8 cellular contexts compared by ENCODE assay signal in genomic region chr3:100650651-100651611, GRCh38. TPM values are rescaled to one million over a fixed set of nuclear protein-coding genes. Genes with fewer than 3 reads are reported as not detected.
DNase-seq lines count a peak whose midpoint lies in the region; ATAC-seq lines count a peak whose summit lies in the region.

No MANE protein-coding gene starts in this region.

- peak overlapping the region; percentile 85 for H3K27ac Mint-ChIP-seq in activated naive CD8-positive, alpha-beta T cell

- H3K4me1 Mint-ChIP-seq in activated naive CD8-positive, alpha-beta T cell (ENCODE audit: low read depth): peaks cover 12% of the 10 kb centered on the region

- H2BK120ac ChIP-seq in mesenchymal stem cell (ENCODE audit: low read depth, low read length): no peak overlapping the region

- H3K27me3 ChIP-seq in mesenchymal stem cell (ENCODE audit: control insufficient read depth in 1 of 2, insufficient read depth in 1 of 2, low read length in 2 of 2): no peaks in the 10 kb centered on the region

- H2AFZ ChIP-seq in mesenchymal stem cell (ENCODE audit: low read depth, low read length): no peak overlapping the region

- no peak overlapping the region for H2BK5ac ChIP-seq in mesenchymal stem cell (ENCODE audit: low read depth, low read length, poor library complexity, severe bottlenecking)

- H3K4ac ChIP-seq in mesenchymal stem cell (ENCODE audit: low read depth in 1 of 2, low read length in 2 of 2): no peak overlapping the region

- no peaks in the 10 kb centered on the region for H3K9me3 ChIP-seq in mesenchymal stem cell (ENCODE audit: control insufficient read depth, low read length)

- H2BK12ac ChIP-seq in mesenchymal stem cell (ENCODE audit: low read length in 2 of 2): no peak overlapping the region

- H2AK5ac ChIP-seq in mesenchymal stem cell (ENCODE audit: low read length, severe bottlenecking): no peak overlapping the region

- no peak overlapping the region for H2BK15ac ChIP-seq in mesenchymal stem cell (ENCODE audit: low read depth, poor library complexity, severe bottlenecking)

- no peak overlapping the region for H3K14ac ChIP-seq in mesenchymal stem cell (ENCODE audit: low read length in 2 of 2)

- H3K79me1 ChIP-seq in mesenchymal stem cell (replicated peaks; ENCODE audit: low read length, poor library complexity, severe bottlenecking): no peaks in the 10 kb centered on the region

- H3K4me3 Mint-ChIP-seq in activated naive CD8-positive, alpha-beta T cell: peak overlapping the region; percentile 57

- no peaks in the 10 kb centered on the region for H3K4me1 ChIP-seq in mesenchymal stem cell (ENCODE audit: control insufficient read depth, insufficient read depth, low read depth, low read length)

- no peak overlapping the region for H4K8ac ChIP-seq in mesenchymal stem cell (ENCODE audit: low read length)

- no peaks in the 10 kb centered on the region for H3K36me3 ChIP-seq in mesenchymal stem cell (ENCODE audit: control insufficient read depth in 1 of 2, insufficient read depth in 2 of 2, low read depth in 1 of 2, low read length in 2 of 2)

- no peak overlapping the region for H3K23ac ChIP-seq in mesenchymal stem cell (ENCODE audit: low read length in 2 of 2)

- no peak overlapping the region for H4K91ac ChIP-seq in mesenchymal stem cell (ENCODE audit: low read length)

- H3K27ac ChIP-seq in mesenchymal stem cell (ENCODE audit: low read length, poor library complexity, severe bottlenecking) (no peak overlapping the region), caudate nucleus (ENCODE audit: low read depth, low read length) (no peak overlapping the region)

- no peaks in the 10 kb centered on the region for H3K9me3 Mint-ChIP-seq in activated naive CD8-positive, alpha-beta T cell (ENCODE audit: low read depth)

- H3K9ac ChIP-seq in mesenchymal stem cell (ENCODE audit: low read length): peak overlapping the region; percentile 89

- no peaks in the 10 kb centered on the region for H3K36me3 Mint-ChIP-seq in activated naive CD8-positive, alpha-beta T cell

- no peak overlapping the region for H3K18ac ChIP-seq in mesenchymal stem cell (ENCODE audit: low read depth in 1 of 2, low read length in 2 of 2)

- WGBS in mesenchymal stem cell: 33% methylated on average over 2 of the region's 4 CpGs

- H3K4me2 ChIP-seq in mesenchymal stem cell (ENCODE audit: low read length, poor library complexity, severe bottlenecking): no peak overlapping the region

- peak; percentile 94 for ATAC-seq in GM18499 (IDR thresholded peaks at IDR 0.05; ENCODE audit: insufficient read depth, unreplicated experiment)
- peak; percentile 98 for ATAC-seq in GM21619 (IDR thresholded peaks at IDR 0.05; ENCODE audit: unreplicated experiment)

- peak overlapping the region in 1 of 2 experiments; percentile 69 for H3K4me3 ChIP-seq in mesenchymal stem cell (ENCODE audit: insufficient read depth in 1 of 2, low read depth in 1 of 2, low read length in 2 of 2)

- H3K27me3 Mint-ChIP-seq in activated naive CD8-positive, alpha-beta T cell: no peaks in the 10 kb centered on the region

- DNase-seq in HT1080 (ENCODE audit: low read depth) (peak; percentile 64), mesenchymal stem cell (peak; percentile 51), cerebellar nuclear complex (lab: John Stamatoyannopoulos, UW) (no peak), caudate nucleus (lab: John Stamatoyannopoulos, UW) (no peak)
- DNase-seq in activated effector memory CD4-positive, alpha-beta T cell treated with anti-CD3 and anti-CD28 coated beads, Interleukin-2, amount 50 U/mL, for 16 hours: no peak

RNA-seq across cellular contexts. Expression of gene ADGRG7, which starts 41.5 kb away (rescaled TPM):
- not detected in 2 replicates for total RNA-seq in HT1080 (2014; rRNA removed; shearing (Covaris generic))
- not detected in 2 replicates for polyA plus RNA-seq in HT1080 (2015; cell fraction: cytosol; rRNA removed)
- polyA plus RNA-seq in HT1080 (2015; cell fraction: nucleus; rRNA removed): 0.08 TPM in 1 of 2 replicates, not detected in the other
- polyA plus RNA-seq in mesenchymal stem cell (2013, experiment 1 of 2): not detected
- polyA plus RNA-seq in mesenchymal stem cell (2013, experiment 2 of 2): not detected

RNA-seq across cellular contexts. Expression of gene TFG, which starts 58.4 kb away (rescaled TPM):
- 59.5 and 105 TPM in 2 replicates for total RNA-seq in HT1080 (2014; rRNA removed; shearing (Covaris generic))
- polyA plus RNA-seq in HT1080 (2015; cell fraction: cytosol; rRNA removed): 160 and 177 TPM in 2 replicates
- polyA plus RNA-seq in HT1080 (2015; cell fraction: nucleus; rRNA removed): 220 and 223 TPM in 2 replicates
- 185 TPM for polyA plus RNA-seq in mesenchymal stem cell (2013, experiment 1 of 2)
- 191 TPM for polyA plus RNA-seq in mesenchymal stem cell (2013, experiment 2 of 2)

Comparison
In these comparisons a context has a peak if more than half of its experiments do, and no peak if none do; other contexts are left out.
1. DNase-seq: peak in HT1080 (single experiment) and mesenchymal stem cell (single experiment); none in cerebellar nuclear complex (0 of 2), activated effector memory CD4-positive, alpha-beta T cell treated with anti-CD3 and anti-CD28 coated beads, Interleukin-2, amount 50 U/mL, for 16 hours (single experiment) and caudate nucleus (0 of 61).